21 cellular contexts compared by ENCODE assay signal in the genomic region with DNA sequence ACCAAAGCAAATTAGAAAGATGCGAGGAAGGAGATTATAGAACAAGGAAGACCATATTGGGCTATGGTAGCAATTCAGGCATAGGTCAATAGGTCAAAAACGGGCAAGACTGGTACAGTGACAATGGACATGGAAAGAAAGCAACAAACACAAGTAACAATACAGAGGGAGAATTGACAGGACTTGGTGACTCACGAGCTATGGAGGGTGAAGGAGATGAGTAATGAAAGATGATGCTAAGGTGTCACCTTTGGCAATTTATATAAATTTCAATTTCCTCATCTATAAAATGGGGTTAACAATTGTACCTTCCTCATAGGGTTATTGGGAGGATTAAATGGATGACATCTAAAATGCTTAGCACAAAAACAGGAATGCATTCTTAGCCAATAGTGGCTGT. TPM values are rescaled to one million over a fixed set of nuclear protein-coding genes. Genes with fewer than 3 reads are reported as not detected.
DNase-seq lines count a peak whose midpoint lies in the region; ATAC-seq and TF ChIP-seq lines count a peak whose summit lies in the region.
"Had no signal": no experiment of that assay in that cellular context is flagged by ENCODE, and none has a peak within 500 bp of the region (broad histone marks: within the 10 kb centered on the region; RNA-seq: fewer than 3 reads in every experiment).

No MANE protein-coding gene starts in this region.

- H3K9me3 Mint-ChIP-seq in activated CD8-positive, alpha-beta T cell treated with anti-CD3 and anti-CD28 coated beads for 36 hours: no peaks in the 10 kb centered on the region
- no peaks in the 10 kb centered on the region for H3K9me3 Mint-ChIP-seq in activated CD8-positive, alpha-beta T cell treated with anti-CD3 and anti-CD28 coated beads, Interleukin-2, amount 10 ng/mL, durations not matched to agents 7 days and 5 days (ENCODE audit: insufficient read depth)
- H3K9me3 Mint-ChIP-seq: CD4-positive, alpha-beta T cell had no signal

- H3K27me3 Mint-ChIP-seq in activated CD8-positive, alpha-beta T cell treated with anti-CD3 and anti-CD28 coated beads for 36 hours: no peaks in the 10 kb centered on the region
- H3K27me3 Mint-ChIP-seq in activated CD8-positive, alpha-beta T cell treated with anti-CD3 and anti-CD28 coated beads, Interleukin-2, amount 10 ng/mL, durations not matched to agents 7 days and 5 days (ENCODE audit: low read depth): peaks cover 2% of the 10 kb centered on the region
- H3K27me3 Mint-ChIP-seq: CD4-positive, alpha-beta T cell had no signal

- 46 to 71% methylated on average over 3 of the region's 3 CpGs for WGBS in esophagus squamous epithelium, 2 donors

- intact Hi-C loops in activated CD8-positive, alpha-beta T cell treated with anti-CD3 and anti-CD28 coated beads for 36 hours (cut with micrococcal nuclease): no loop called here
- intact Hi-C loops in esophagus squamous epithelium (cut with DNase I): no loop called here

- no peak overlapping the region for H3K9ac ChIP-seq in MM.1S (ENCODE audit: low read length)
- H3K9ac ChIP-seq: BLaER1 treated with 17β-estradiol and CSF1 and Interleukin-3, amounts not matched to agents 10 nM and 100 nM had no signal

- H3K4me3 ChIP-seq in epithelial cell of esophagus (ENCODE audit: low read length) (no peak overlapping the region), esophagus squamous epithelium (no peak overlapping the region), MM.1S (ENCODE audit: low read length) (no peak overlapping the region)
- H3K4me3 ChIP-seq: BLaER1 treated with 17β-estradiol and CSF1 and Interleukin-3, amounts not matched to agents 10 nM and 100 nM; K562; Peyer's patch had no signal

- CTCF ChIA-PET in activated CD8-positive, alpha-beta T cell treated with anti-CD3 and anti-CD28 coated beads for 36 hours (lab: Charles Lee): interaction anchor here (1.6 to 3.6 kb wide), 2 partner anchors 14 to 78 kb away, joined by 5 to 19 read pairs; a partner anchor contains a TSS
- CTCF ChIA-PET in activated CD8-positive, alpha-beta T cell treated with anti-CD3 and anti-CD28 coated beads, Interleukin-2, amount 10 ng/mL, durations not matched to agents 7 days and 5 days (lab: Charles Lee): interaction anchor here (1.0 to 1.3 kb wide), 2 partner anchors 19 to 159 kb away, joined by 3 read pairs; no protein-coding TSS in a partner anchor

- POLR2A ChIA-PET in activated CD8-positive, alpha-beta T cell treated with anti-CD3 and anti-CD28 coated beads for 36 hours (lab: Charles Lee): interaction anchor here (1.2 kb wide), 1 partner anchor 14 kb away, joined by 4 read pairs; no protein-coding TSS in a partner anchor
- POLR2A ChIA-PET in activated CD8-positive, alpha-beta T cell treated with anti-CD3 and anti-CD28 coated beads, Interleukin-2, amount 10 ng/mL, durations not matched to agents 7 days and 5 days (lab: Charles Lee): no interaction called here

- no peak for TF ChIP-seq POLR2A in esophagus squamous epithelium (IDR thresholded peaks at IDR 0.05)

- H3K27me3 ChIP-seq in esophagus squamous epithelium (no peaks in the 10 kb centered on the region), MM.1S (replicated peaks; ENCODE audit: insufficient read depth, low read length) (no peaks in the 10 kb centered on the region)
- H3K27me3 ChIP-seq: BLaER1 treated with 17β-estradiol and CSF1 and Interleukin-3, amounts not matched to agents 10 nM and 100 nM; Peyer's patch had no signal

- no peaks in the 10 kb centered on the region for H4K20me1 ChIP-seq in MM.1S (ENCODE audit: insufficient read depth, low read length)
- H4K20me1 ChIP-seq: BLaER1 treated with 17β-estradiol and CSF1 and Interleukin-3, amounts not matched to agents 10 nM and 100 nM had no signal

- H3K79me2 ChIP-seq in MM.1S (ENCODE audit: low read length): no peaks in the 10 kb centered on the region

- no peak for DNase-seq in activated CD8-positive, alpha-beta T cell treated with anti-CD3 and anti-CD28 coated beads for 36 hours
- DNase-seq in activated CD8-positive, alpha-beta T cell treated with anti-CD3 and anti-CD28 coated beads, Interleukin-2, amount 10 ng/mL, durations not matched to agents 7 days and 5 days: no peak
- DNase-seq in HT1080 (ENCODE audit: low read depth): peak; percentile 36
- DNase-seq in epithelial cell of esophagus (ENCODE audit: low read depth): peak; percentile 68
- peak; percentile 40 for DNase-seq in kidney tubule cell (ENCODE audit: low spot score)
- no peak for DNase-seq in activated naive CD4-positive, alpha-beta T cell treated with Interleukin-2 at 50 U/mL for 16 hours
- no peak for DNase-seq in esophagus squamous epithelium (lab: John Stamatoyannopoulos, UW)
- no peak for DNase-seq in MM.1S
- DNase-seq: AML-193; CD4-positive, alpha-beta T cell; H7; Kasumi-1; NCI-H1105 treated with DMSO at 0.1 percent for 48 hours; NCI-H146; NCI-H1930; NCI-H2107; NCI-H446 treated with DMSO at 0.1 percent for 48 hours; Peyer's patch; SHP77 treated with DMSO at 0.1 percent for 48 hours had no signal

- H3K9me3 ChIP-seq in esophagus squamous epithelium (no peaks in the 10 kb centered on the region), MM.1S (replicated peaks; ENCODE audit: insufficient read depth, low read length) (no peaks in the 10 kb centered on the region)
- H3K9me3 ChIP-seq: BLaER1 treated with 17β-estradiol and CSF1 and Interleukin-3, amounts not matched to agents 10 nM and 100 nM; Peyer's patch had no signal

- H3K27ac ChIP-seq in esophagus squamous epithelium: peak overlapping the region in 1 of 4 donors; percentile 34
- no peak overlapping the region for H3K27ac ChIP-seq in MM.1S (ENCODE audit: low read length)
- H3K27ac ChIP-seq: BLaER1 treated with 17β-estradiol and CSF1 and Interleukin-3, amounts not matched to agents 10 nM and 100 nM; Peyer's patch had no signal

- no peak for TF ChIP-seq CTCF in activated CD8-positive, alpha-beta T cell treated with anti-CD3 and anti-CD28 coated beads for 36 hours (IDR thresholded peaks at IDR 0.05)
- no peak for TF ChIP-seq CTCF in epithelial cell of esophagus (IDR thresholded peaks at IDR 0.05; ENCODE audit: insufficient read depth, low read depth, low read length, missing control alignments)
- TF ChIP-seq CTCF in esophagus squamous epithelium (IDR thresholded peaks at IDR 0.05): no peak
- TF ChIP-seq CTCF in MM.1S (IDR thresholded peaks at IDR 0.05; ENCODE audit: low read length): no peak

- H3K9me2 ChIP-seq in MM.1S (replicated peaks; ENCODE audit: insufficient read depth, low read length): no peaks in the 10 kb centered on the region

- H2AFZ ChIP-seq in MM.1S (ENCODE audit: low read length): no peak overlapping the region

- peaks cover 11% of the 10 kb centered on the region for H3K4me1 Mint-ChIP-seq in activated CD8-positive, alpha-beta T cell treated with anti-CD3 and anti-CD28 coated beads for 36 hours (ENCODE audit: low read depth)
- H3K4me1 Mint-ChIP-seq in activated CD8-positive, alpha-beta T cell treated with anti-CD3 and anti-CD28 coated beads, Interleukin-2, amount 10 ng/mL, durations not matched to agents 7 days and 5 days (ENCODE audit: low read depth): peaks cover 4% of the 10 kb centered on the region

- no peak overlapping the region for H3K4me2 ChIP-seq in MM.1S (ENCODE audit: low read depth, low read length)
- H3K4me2 ChIP-seq: BLaER1 treated with 17β-estradiol and CSF1 and Interleukin-3, amounts not matched to agents 10 nM and 100 nM had no signal

- H3K4me1 ChIP-seq in esophagus squamous epithelium (no peaks in the 10 kb centered on the region), MM.1S (ENCODE audit: low read length) (no peaks in the 10 kb centered on the region)

- no peak overlapping the region for H3K27ac Mint-ChIP-seq in activated CD8-positive, alpha-beta T cell treated with anti-CD3 and anti-CD28 coated beads for 36 hours
- no peak overlapping the region for H3K27ac Mint-ChIP-seq in activated CD8-positive, alpha-beta T cell treated with anti-CD3 and anti-CD28 coated beads, Interleukin-2, amount 10 ng/mL, durations not matched to agents 7 days and 5 days
- H3K27ac Mint-ChIP-seq: CD4-positive, alpha-beta T cell had no signal

- no peaks in the 10 kb centered on the region for H3K36me3 Mint-ChIP-seq in activated CD8-positive, alpha-beta T cell treated with anti-CD3 and anti-CD28 coated beads for 36 hours (ENCODE audit: low read depth)
- H3K36me3 Mint-ChIP-seq in activated CD8-positive, alpha-beta T cell treated with anti-CD3 and anti-CD28 coated beads, Interleukin-2, amount 10 ng/mL, durations not matched to agents 7 days and 5 days (ENCODE audit: low read depth): no peaks in the 10 kb centered on the region

- ATAC-seq in activated CD8-positive, alpha-beta T cell treated with anti-CD3 and anti-CD28 coated beads for 36 hours: peak; percentile 35
- no peak for ATAC-seq in activated CD8-positive, alpha-beta T cell treated with anti-CD3 and anti-CD28 coated beads, Interleukin-2, amount 10 ng/mL, durations not matched to agents 7 days and 5 days
- ATAC-seq: K562 had no signal

- H3K4me3 Mint-ChIP-seq in activated CD8-positive, alpha-beta T cell treated with anti-CD3 and anti-CD28 coated beads for 36 hours: no peak overlapping the region
- no peak overlapping the region for H3K4me3 Mint-ChIP-seq in activated CD8-positive, alpha-beta T cell treated with anti-CD3 and anti-CD28 coated beads, Interleukin-2, amount 10 ng/mL, durations not matched to agents 7 days and 5 days
- H3K4me3 Mint-ChIP-seq: CD4-positive, alpha-beta T cell had no signal

- H3K36me3 ChIP-seq in esophagus squamous epithelium: no peaks in the 10 kb centered on the region
- no peaks in the 10 kb centered on the region for H3K36me3 ChIP-seq in MM.1S (replicated peaks; ENCODE audit: insufficient read depth, low read length)
- H3K36me3 ChIP-seq: BLaER1 treated with 17β-estradiol and CSF1 and Interleukin-3, amounts not matched to agents 10 nM and 100 nM; Peyer's patch had no signal

- H3F3A ChIP-seq in MM.1S (ENCODE audit: insufficient read depth, low read length): no peaks in the 10 kb centered on the region

RNA-seq across cellular contexts. Expression of a gene that starts 15.1 kb away (rescaled TPM):
- total RNA-seq in activated CD8-positive, alpha-beta T cell treated with anti-CD3 and anti-CD28 coated beads for 36 hours: 10 to 100 TPM; 28.2 to 30.2 TPM
- total RNA-seq in activated CD8-positive, alpha-beta T cell treated with anti-CD3 and anti-CD28 coated beads, Interleukin-2, amount 10 ng/mL, durations not matched to agents 7 days and 5 days: 10 to 100 TPM; 17.4 to 19.0 TPM
- total RNA-seq in HT1080 (2014; rRNA removed; shearing (Covaris generic)): 2.4 and 3.2 TPM in 2 replicates
- 3.8 and 5.4 TPM in 2 replicates for polyA plus RNA-seq in HT1080 (2015; cell fraction: cytosol; rRNA removed)
- 4.3 and 4.4 TPM in 2 replicates for polyA plus RNA-seq in HT1080 (2015; cell fraction: nucleus; rRNA removed)
- total RNA-seq in esophagus squamous epithelium: 10 to 100 TPM; 15.6 to 27.9 (median 16.5) TPM

RNA-seq across cellular contexts. Expression of a gene that starts 33.9 kb away (rescaled TPM):
- total RNA-seq in activated CD8-positive, alpha-beta T cell treated with anti-CD3 and anti-CD28 coated beads for 36 hours: 10 to 100 TPM; 12.7 to 14.9 TPM
- 10 to 100 TPM; 13.2 to 14.3 TPM for total RNA-seq in activated CD8-positive, alpha-beta T cell treated with anti-CD3 and anti-CD28 coated beads, Interleukin-2, amount 10 ng/mL, durations not matched to agents 7 days and 5 days
- 25.4 and 26.8 TPM in 2 replicates for total RNA-seq in HT1080 (2014; rRNA removed; shearing (Covaris generic))
- 19.9 and 20.5 TPM in 2 replicates for polyA plus RNA-seq in HT1080 (2015; cell fraction: cytosol; rRNA removed)
- 10.3 and 11.8 TPM in 2 replicates for polyA plus RNA-seq in HT1080 (2015; cell fraction: nucleus; rRNA removed)
- total RNA-seq in esophagus squamous epithelium: 10 to 100 TPM in 3 of 4 donors, 1 to 10 TPM in 1; 9.4 to 30.7 (median 17.3) TPM

Comparison
In these comparisons a context has a peak if more than half of its experiments do, and no peak if none do; other contexts are left out.
1. DNase-seq: peak in HT1080 (single experiment), epithelial cell of esophagus (single experiment) and kidney tubule cell (single experiment); none in activated CD8-positive, alpha-beta T cell treated with anti-CD3 and anti-CD28 coated beads for 36 hours (single experiment), activated CD8-positive, alpha-beta T cell treated with anti-CD3 and anti-CD28 coated beads, Interleukin-2, amount 10 ng/mL, durations not matched to agents 7 days and 5 days (single experiment), activated naive CD4-positive, alpha-beta T cell treated with Interleukin-2 at 50 U/mL for 16 hours (single experiment), esophagus squamous epithelium (single experiment) and MM.1S (single experiment).